In genomic region chrX:11148401-11148800, GRCh38 we compare ENCODE assay signal across 38 cellular contexts.
"Had no signal": no experiment of that assay in that cellular context is flagged by ENCODE, and none has a peak within 500 bp of the region (broad histone marks: within the 10 kb centered on the region; RNA-seq: fewer than 3 reads in every experiment).

No MANE protein-coding gene starts in this region.

- H3K4me1 ChIP-seq: adrenal gland, ascending aorta, body of pancreas, breast epithelium had no signal

- H3K27ac Mint-ChIP-seq: activated naive CD4-positive, alpha-beta T cell treated with anti-CD3 and anti-CD28 coated beads for 36 hours; activated naive CD4-positive, alpha-beta T cell treated with anti-CD3 and anti-CD28 coated beads, Interleukin-2, amount 10 ng/mL, durations not matched to agents 7 days and 5 days; activated naive CD4-positive, alpha-beta T cell treated with anti-CD3 and anti-CD28 coated beads, Interleukin-2, amount 50 U/mL, for 24 hours; activated naive CD4-positive, alpha-beta T cell treated with anti-CD3 and anti-CD28 coated beads, Interleukin-2, amount 50 U/mL, for 72 hours; activated naive CD8-positive, alpha-beta T cell; activated naive CD8-positive, alpha-beta T cell treated with anti-CD3 and anti-CD28 coated beads for 36 hours; activated naive CD8-positive, alpha-beta T cell treated with anti-CD3 and anti-CD28 coated beads, Interleukin-2, amount 10 ng/mL, durations not matched to agents 7 days and 5 days; activated naive CD8-positive, alpha-beta T cell treated with anti-CD3 and anti-CD28 coated beads, Interleukin-2, amount 50 U/mL, for 24 hours; activated T-cell treated with anti-CD3 and anti-CD28 coated beads, Interleukin-2, amount 50 U/mL, for 24 hours; activated T-cell treated with anti-CD3 and anti-CD28 coated beads, Interleukin-2, amount 50 U/mL, for 72 hours; activated T-helper 1 cell treated with anti-CD3 and anti-CD28 coated beads, Interleukin-12 subunit alpha, Interleukin-12 subunit beta, Interleukin-2, Interleukin-4 antibody, amounts not matched to agents 30 ng/mL and 10 ng/mL and 1 ng/mL, durations not matched to agents 14 hours and 24 hours and 36 hours; activated T-helper 17 cell treated with anti-CD3 and anti-CD28 coated beads, Interleukin-2, amount 50 U/mL, for 72 hours; activated T-helper 2 cell treated with anti-CD3 and anti-CD28 coated beads, Interferon-gamma antibody, Interleukin-2, Interleukin-4, amounts not matched to agents 10 μg/mL and 5 μg/mL and 100 μg/mL, durations not matched to agents 14 hours and 24 hours and 36 hours; brain had no signal

- H3K9me3 ChIP-seq: adrenal gland, ascending aorta, body of pancreas, breast epithelium had no signal

- H3K36me3 Mint-ChIP-seq: activated naive CD4-positive, alpha-beta T cell treated with anti-CD3 and anti-CD28 coated beads, Interleukin-2, amount 10 ng/mL, durations not matched to agents 7 days and 5 days; activated naive CD4-positive, alpha-beta T cell treated with anti-CD3 and anti-CD28 coated beads, Interleukin-2, amount 50 U/mL, for 24 hours; activated naive CD4-positive, alpha-beta T cell treated with anti-CD3 and anti-CD28 coated beads, Interleukin-2, amount 50 U/mL, for 72 hours; activated naive CD8-positive, alpha-beta T cell; activated naive CD8-positive, alpha-beta T cell treated with anti-CD3 and anti-CD28 coated beads for 36 hours; activated naive CD8-positive, alpha-beta T cell treated with anti-CD3 and anti-CD28 coated beads, Interleukin-2, amount 10 ng/mL, durations not matched to agents 7 days and 5 days; brain had no signal

- ATAC-seq: activated naive CD4-positive, alpha-beta T cell treated with anti-CD3 and anti-CD28 coated beads, Interleukin-2, amount 50 U/mL, for 72 hours; activated naive CD8-positive, alpha-beta T cell treated with anti-CD3 and anti-CD28 coated beads, Interleukin-2, amount 50 U/mL, for 24 hours; activated T-cell treated with anti-CD3 and anti-CD28 coated beads, Interleukin-2, amount 50 U/mL, for 4 hours; activated T-cell treated with anti-CD3 and anti-CD28 coated beads, Interleukin-2, amount 50 U/mL, for 72 hours; activated T-helper 17 cell treated with anti-CD3 and anti-CD28 coated beads, Interleukin-2, amount 50 U/mL, for 72 hours; body of pancreas had no signal

- H3K36me3 ChIP-seq: adrenal gland, ascending aorta, brain microvascular endothelial cell, breast epithelium, cardiac muscle cell had no signal

- H3K4me1 Mint-ChIP-seq: activated T-helper 17 cell treated with anti-CD3 and anti-CD28 coated beads, Interleukin-2, amount 50 U/mL, for 72 hours; central memory CD8-positive, alpha-beta T cell had no signal

- DNase-seq: activated effector memory CD4-positive, alpha-beta T cell treated with anti-CD3 and anti-CD28 coated beads, Interleukin-2, amount 50 U/mL, for 16 hours; activated effector memory CD4-positive, alpha-beta T cell treated with Interleukin-2 at 50 U/mL for 16 hours; activated gamma-delta T cell; activated gamma-delta T cell treated with Interleukin-2 at 50 U/mL for 16 hours; activated naive CD4-positive, alpha-beta T cell; activated naive CD4-positive, alpha-beta T cell treated with anti-CD3 and anti-CD28 coated beads for 36 hours; activated naive CD4-positive, alpha-beta T cell treated with anti-CD3 and anti-CD28 coated beads, Interleukin-2, amount 10 ng/mL, durations not matched to agents 7 days and 5 days; activated naive CD4-positive, alpha-beta T cell treated with anti-CD3 and anti-CD28 coated beads, Interleukin-2, amount 50 U/mL, for 16 hours; activated naive CD4-positive, alpha-beta T cell treated with Interleukin-2 at 50 U/mL for 16 hours; activated naive CD8-positive, alpha-beta T cell treated with anti-CD3 and anti-CD28 coated beads for 36 hours; activated naive CD8-positive, alpha-beta T cell treated with anti-CD3 and anti-CD28 coated beads, Interleukin-2, amount 10 ng/mL, durations not matched to agents 7 days and 5 days; activated naive CD8-positive, alpha-beta T cell treated with anti-CD3 and anti-CD28 coated beads, Interleukin-2, amount 50 U/mL, for 24 hours; activated T-cell treated with anti-CD3 and anti-CD28 coated beads, Interleukin-2, amount 50 U/mL, for 1 hour; activated T-cell treated with anti-CD3 and anti-CD28 coated beads, Interleukin-2, amount 50 U/mL, for 24 hours; activated T-cell treated with anti-CD3 and anti-CD28 coated beads, Interleukin-2, amount 50 U/mL, for 4 hours; activated T-cell treated with anti-CD3 and anti-CD28 coated beads, Interleukin-2, amount 50 U/mL, for 48 hours; activated T-cell treated with anti-CD3 and anti-CD28 coated beads, Interleukin-2, amount 50 U/mL, for 72 hours; adrenal gland; amniotic stem cell; amygdala; anterior cingulate cortex; aorta; body of pancreas; brain microvascular endothelial cell; caudate nucleus; central memory CD4-positive, alpha-beta T cell; cerebellar nuclear complex had no signal

- H3K9me3 Mint-ChIP-seq: activated naive CD4-positive, alpha-beta T cell treated with anti-CD3 and anti-CD28 coated beads for 36 hours; activated naive CD4-positive, alpha-beta T cell treated with anti-CD3 and anti-CD28 coated beads, Interleukin-2, amount 10 ng/mL, durations not matched to agents 7 days and 5 days; activated naive CD4-positive, alpha-beta T cell treated with anti-CD3 and anti-CD28 coated beads, Interleukin-2, amount 50 U/mL, for 24 hours; activated naive CD4-positive, alpha-beta T cell treated with anti-CD3 and anti-CD28 coated beads, Interleukin-2, amount 50 U/mL, for 72 hours; activated naive CD8-positive, alpha-beta T cell treated with anti-CD3 and anti-CD28 coated beads for 36 hours; activated naive CD8-positive, alpha-beta T cell treated with anti-CD3 and anti-CD28 coated beads, Interleukin-2, amount 10 ng/mL, durations not matched to agents 7 days and 5 days; activated naive CD8-positive, alpha-beta T cell treated with anti-CD3 and anti-CD28 coated beads, Interleukin-2, amount 50 U/mL, for 24 hours; activated T-cell treated with anti-CD3 and anti-CD28 coated beads, Interleukin-2, amount 50 U/mL, for 24 hours; activated T-cell treated with anti-CD3 and anti-CD28 coated beads, Interleukin-2, amount 50 U/mL, for 4 hours; activated T-cell treated with anti-CD3 and anti-CD28 coated beads, Interleukin-2, amount 50 U/mL, for 72 hours; activated T-helper 1 cell treated with anti-CD3 and anti-CD28 coated beads, Interleukin-12 subunit alpha, Interleukin-12 subunit beta, Interleukin-2, Interleukin-4 antibody, amounts not matched to agents 30 ng/mL and 10 ng/mL and 1 ng/mL, durations not matched to agents 14 hours and 24 hours and 36 hours; activated T-helper 17 cell treated with anti-CD3 and anti-CD28 coated beads, Interleukin-2, amount 50 U/mL, for 72 hours; activated T-helper 2 cell treated with anti-CD3 and anti-CD28 coated beads, Interferon-gamma antibody, Interleukin-2, Interleukin-4, amounts not matched to agents 10 μg/mL and 5 μg/mL and 100 μg/mL, durations not matched to agents 14 hours and 24 hours and 36 hours; central memory CD8-positive, alpha-beta T cell had no signal

- H3K4me3 ChIP-seq: adrenal gland, ascending aorta, body of pancreas, breast epithelium, cardiac muscle cell had no signal

- H3K27ac ChIP-seq: adrenal gland, ascending aorta, body of pancreas, brain microvascular endothelial cell, breast epithelium, cardiac muscle cell had no signal

- H3K27me3 Mint-ChIP-seq: activated naive CD4-positive, alpha-beta T cell treated with anti-CD3 and anti-CD28 coated beads, Interleukin-2, amount 10 ng/mL, durations not matched to agents 7 days and 5 days; activated naive CD8-positive, alpha-beta T cell treated with anti-CD3 and anti-CD28 coated beads, Interleukin-2, amount 10 ng/mL, durations not matched to agents 7 days and 5 days; activated naive CD8-positive, alpha-beta T cell treated with anti-CD3 and anti-CD28 coated beads, Interleukin-2, amount 50 U/mL, for 24 hours; activated T-helper 17 cell treated with anti-CD3 and anti-CD28 coated beads, Interleukin-2, amount 50 U/mL, for 72 hours; central memory CD8-positive, alpha-beta T cell had no signal

- H3K4me3 Mint-ChIP-seq: activated naive CD4-positive, alpha-beta T cell treated with anti-CD3 and anti-CD28 coated beads for 36 hours; activated naive CD4-positive, alpha-beta T cell treated with anti-CD3 and anti-CD28 coated beads, Interleukin-2, amount 10 ng/mL, durations not matched to agents 7 days and 5 days; activated naive CD4-positive, alpha-beta T cell treated with anti-CD3 and anti-CD28 coated beads, Interleukin-2, amount 50 U/mL, for 24 hours; activated naive CD8-positive, alpha-beta T cell; activated naive CD8-positive, alpha-beta T cell treated with anti-CD3 and anti-CD28 coated beads for 36 hours; activated naive CD8-positive, alpha-beta T cell treated with anti-CD3 and anti-CD28 coated beads, Interleukin-2, amount 10 ng/mL, durations not matched to agents 7 days and 5 days; activated naive CD8-positive, alpha-beta T cell treated with anti-CD3 and anti-CD28 coated beads, Interleukin-2, amount 50 U/mL, for 24 hours; activated T-cell treated with anti-CD3 and anti-CD28 coated beads, Interleukin-2, amount 50 U/mL, for 24 hours; activated T-cell treated with anti-CD3 and anti-CD28 coated beads, Interleukin-2, amount 50 U/mL, for 4 hours; activated T-cell treated with anti-CD3 and anti-CD28 coated beads, Interleukin-2, amount 50 U/mL, for 72 hours; activated T-helper 1 cell treated with anti-CD3 and anti-CD28 coated beads, Interleukin-12 subunit alpha, Interleukin-12 subunit beta, Interleukin-2, Interleukin-4 antibody, amounts not matched to agents 30 ng/mL and 10 ng/mL and 1 ng/mL, durations not matched to agents 14 hours and 24 hours and 36 hours; activated T-helper 17 cell treated with anti-CD3 and anti-CD28 coated beads, Interleukin-2, amount 50 U/mL, for 72 hours; brain; central memory CD8-positive, alpha-beta T cell had no signal

- H3K27me3 ChIP-seq: ascending aorta, body of pancreas, brain microvascular endothelial cell, cardiac muscle cell had no signal
